ENCODE assay signal across 9 cellular contexts in genomic region chr16:56637814-56638750, GRCh38. TPM values are rescaled to one million over a fixed set of nuclear protein-coding genes. Genes with fewer than 3 reads are reported as not detected.
DNase-seq lines count a peak whose midpoint lies in the region; ATAC-seq and TF ChIP-seq lines count a peak whose summit lies in the region.
"Had no signal": no experiment of that assay in that cellular context is flagged by ENCODE, and none has a peak within 500 bp of the region (broad histone marks: within the 10 kb centered on the region; RNA-seq: fewer than 3 reads in every experiment).

TSS of gene MT1A (plus strand) at chr16:56638666. CDS start at chr16:56638739, 73 bp downstream.

- H3K9me3 Mint-ChIP-seq in H9 = peaks cover 0 to 9% of the 10 kb centered on the region in 2 experiments; a peak in 2 of 5 replicates
- no peaks in the 10 kb centered on the region for H3K9me3 Mint-ChIP-seq in activated naive CD8-positive, alpha-beta T cell treated with anti-CD3 and anti-CD28 coated beads, Interleukin-2, amount 50 U/mL, for 24 hours

- H4K5ac ChIP-seq in H9 (ENCODE audit: insufficient read length, low read depth, low read length) = no peak within 1 kb of the TSS

- H3K4me2 ChIP-seq in H9 (ENCODE audit: insufficient read depth, insufficient read length, low read length) (peak within 1 kb of the TSS; percentile 68), OCI-LY7 (ENCODE audit: low read length) (no peak within 1 kb of the TSS)

- no TSS peak for BruUV-seq in OCI-LY7 (replicated peaks; lab: Mats Ljungman, UMichigan)

- H2BK12ac ChIP-seq in H9 (ENCODE audit: insufficient read length, low read depth, low read length) = no peak within 1 kb of the TSS

- H3K79me1 ChIP-seq in H9 (ENCODE audit: insufficient read depth, low read depth, low read length, poor library complexity, severe bottlenecking) = no peaks in the 10 kb centered on the region

- H2BK15ac ChIP-seq in H9 (ENCODE audit: low read depth, low read length) = no peak within 1 kb of the TSS

- H3K14ac ChIP-seq in H9 (ENCODE audit: insufficient read depth, low read length) = no peak within 1 kb of the TSS

- no peak within 1 kb of the TSS for H3K23ac ChIP-seq in H9 (ENCODE audit: insufficient read length, low read depth, low read length)

- CTCF ChIA-PET in OCI-LY7 (lab: Charles Lee; ENCODE audit: unreplicated experiment) = no interaction called here

- intact Hi-C loops in right cardiac atrium (cut with DNase I) = no loop called here
- intact Hi-C loops in OCI-LY7 (cut with micrococcal nuclease; ENCODE audit: unreplicated experiment) = no loop called here

- TF ChIP-seq CTCF in H9 (conservative IDR thresholded peaks at IDR 0.05) = no peak
- no peak for TF ChIP-seq CTCF in OCI-LY7 (conservative IDR thresholded peaks at IDR 0.05; ENCODE audit: low read length)

- H4K20me1 ChIP-seq in H9 (ENCODE audit: control insufficient read depth, insufficient read depth, insufficient read length) (no peaks in the 10 kb centered on the region), OCI-LY7 (ENCODE audit: insufficient read depth, low read length) (no peaks in the 10 kb centered on the region)

- POLR2A ChIA-PET in OCI-LY7 (lab: Charles Lee) = interaction anchor here (0.5 kb wide), 1 partner anchor 62 kb away, joined by 6 read pairs; no protein-coding TSS in a partner anchor

- peaks cover 6% of the 10 kb centered on the region for H3K23me2 ChIP-seq in H9 (ENCODE audit: insufficient read length, low read depth, low read length, poor library complexity, severe bottlenecking)

- H3K9me2 ChIP-seq in OCI-LY7 (ENCODE audit: insufficient read depth, low read length) = no peaks in the 10 kb centered on the region

- H3T11ph ChIP-seq in H9 (ENCODE audit: low read length) = no peak within 1 kb of the TSS

- peak within 1 kb of the TSS; percentile 51 for H3K4me3 ChIP-seq in right cardiac atrium (ENCODE audit: low read length)
- no peak within 1 kb of the TSS for H3K4me3 ChIP-seq in OCI-LY7 (ENCODE audit: low read depth, low read length, poor library complexity, severe bottlenecking)

- no peaks in the 10 kb centered on the region for H3K36me3 ChIP-seq in OCI-LY7 (ENCODE audit: insufficient read depth, low read length)

- H3K27me3 ChIP-seq in H9 (ENCODE audit: insufficient read depth, low read length) = peaks cover 93% of the 10 kb centered on the region
- no peaks in the 10 kb centered on the region for H3K27me3 ChIP-seq in right cardiac atrium (ENCODE audit: control insufficient read depth, insufficient read depth)

- peak; percentile 78 for DNase-seq in H9
- no peak for DNase-seq in activated naive CD8-positive, alpha-beta T cell treated with anti-CD3 and anti-CD28 coated beads, Interleukin-2, amount 50 U/mL, for 24 hours
- DNase-seq in right cardiac atrium = peak; percentile 91 to 95 (median 93)
- peak; percentile 64 for DNase-seq in retina
- no peak for DNase-seq in activated CD4-positive, CD25-positive, alpha-beta regulatory T cell treated with anti-CD3 and anti-CD28 coated beads, Interleukin-2, amount 50 U/mL, for 72 hours
- DNase-seq in SIG-M5 (lab: John Stamatoyannopoulos, UW) = no peak
- no peak for DNase-seq in OCI-LY7 (ENCODE audit: low spot score)

- H3K36me3 Mint-ChIP-seq in H9 (ENCODE audit: insufficient read depth in 1 of 3, low read depth in 3 of 3) = no peaks in the 10 kb centered on the region; a peak in 1 of 7 replicates
- H3K36me3 Mint-ChIP-seq in activated naive CD8-positive, alpha-beta T cell treated with anti-CD3 and anti-CD28 coated beads, Interleukin-2, amount 50 U/mL, for 24 hours (ENCODE audit: low read depth) = no peaks in the 10 kb centered on the region

- H3K27ac Mint-ChIP-seq in H9 = peak within 1 kb of the TSS in 1 of 3 experiments; percentile 48; a peak in 1 of 7 replicates
- H3K27ac Mint-ChIP-seq in activated naive CD8-positive, alpha-beta T cell treated with anti-CD3 and anti-CD28 coated beads, Interleukin-2, amount 50 U/mL, for 24 hours = no peak within 1 kb of the TSS

- no peak within 1 kb of the TSS for H2BK20ac ChIP-seq in H9 (ENCODE audit: low read depth, low read length, poor library complexity, severe bottlenecking)

- no peak within 1 kb of the TSS for H3K18ac ChIP-seq in H9 (ENCODE audit: insufficient read length, low read depth, low read length)

- H3K27ac ChIP-seq in H9 (ENCODE audit: insufficient read length, low read depth, low read length) = no peak within 1 kb of the TSS
- peak within 1 kb of the TSS; percentile 3 for H3K27ac ChIP-seq in right cardiac atrium (ENCODE audit: low read length)
- no peak within 1 kb of the TSS for H3K27ac ChIP-seq in OCI-LY7 (ENCODE audit: low read depth, low read length, poor library complexity, severe bottlenecking)

- no peaks in the 10 kb centered on the region for H3K79me2 ChIP-seq in H9 (ENCODE audit: insufficient read depth, low read length)
- H3K79me2 ChIP-seq in OCI-LY7 (ENCODE audit: insufficient read depth, low read depth, low read length) = no peaks in the 10 kb centered on the region

- no peak within 1 kb of the TSS for H2BK120ac ChIP-seq in H9 (ENCODE audit: low read depth, low read length, poor library complexity, severe bottlenecking)

- no peaks in the 10 kb centered on the region for H3K4me1 ChIP-seq in H9 (ENCODE audit: insufficient read depth, low read length)
- H3K4me1 ChIP-seq in right cardiac atrium (ENCODE audit: control insufficient read depth, insufficient read depth, low read length) = peaks cover 1% of the 10 kb centered on the region
- no peaks in the 10 kb centered on the region for H3K4me1 ChIP-seq in OCI-LY7 (ENCODE audit: insufficient read depth, low read length, poor library complexity, severe bottlenecking)

- H3K4me3 Mint-ChIP-seq in H9 = peak within 1 kb of the TSS; percentile 56 to 81
- peak within 1 kb of the TSS; percentile 65 for H3K4me3 Mint-ChIP-seq in activated naive CD8-positive, alpha-beta T cell treated with anti-CD3 and anti-CD28 coated beads, Interleukin-2, amount 50 U/mL, for 24 hours

- no peak within 1 kb of the TSS for H3K56ac ChIP-seq in H9 (ENCODE audit: insufficient read length, low read depth, low read length)

- H2AFZ ChIP-seq in H9 (ENCODE audit: low read length) (no peak within 1 kb of the TSS), OCI-LY7 (ENCODE audit: low read length) (no peak within 1 kb of the TSS)

- no peak within 1 kb of the TSS for H3K9ac ChIP-seq in H9 (ENCODE audit: extremely low read depth, insufficient read length, low read length)

- no peak within 1 kb of the TSS for H4K8ac ChIP-seq in H9 (replicated peaks; ENCODE audit: insufficient read length, low read depth, low read length)

- no peak within 1 kb of the TSS for H2AK5ac ChIP-seq in H9 (ENCODE audit: insufficient read length, low read length)

- H3K4me1 Mint-ChIP-seq in H9 = peaks cover 16 to 35% of the 10 kb centered on the region in 2 experiments
- H3K4me1 Mint-ChIP-seq in activated naive CD8-positive, alpha-beta T cell treated with anti-CD3 and anti-CD28 coated beads, Interleukin-2, amount 50 U/mL, for 24 hours = peaks cover 24% of the 10 kb centered on the region

- ATAC-seq in activated naive CD8-positive, alpha-beta T cell treated with anti-CD3 and anti-CD28 coated beads, Interleukin-2, amount 50 U/mL, for 24 hours = peak; percentile 38
- ATAC-seq in right cardiac atrium (peak; percentile 91), HG03135 (IDR thresholded peaks at IDR 0.05; ENCODE audit: unreplicated experiment) (no peak)

- no peak within 1 kb of the TSS for H3K4ac ChIP-seq in H9 (ENCODE audit: low read depth, low read length)

- peaks cover 99% of the 10 kb centered on the region for H3K27me3 Mint-ChIP-seq in H9 (ENCODE audit: low read depth)
- peaks cover 77% of the 10 kb centered on the region for H3K27me3 Mint-ChIP-seq in activated naive CD8-positive, alpha-beta T cell treated with anti-CD3 and anti-CD28 coated beads, Interleukin-2, amount 50 U/mL, for 24 hours

- no peak within 1 kb of the TSS for H2BK5ac ChIP-seq in H9 (ENCODE audit: insufficient read length, low read length)

- no CpG with 5 or more reads among the region's 68 CpGs for WGBS in H9 (ENCODE audit: extremely low coverage, insufficient read length, low lambda C conversion rate)
- 7% methylated on average over 68 of the region's 68 CpGs for WGBS in right cardiac atrium

- H4K91ac ChIP-seq in H9 (ENCODE audit: insufficient read length, low read depth, low read length) = no peak within 1 kb of the TSS

- H3K9me3 ChIP-seq in H9 (ENCODE audit: control insufficient read depth, low read depth, low read length) (no peaks in the 10 kb centered on the region), right cardiac atrium (ENCODE audit: control insufficient read depth, low read length) (no peaks in the 10 kb centered on the region), OCI-LY7 (ENCODE audit: low read length) (no peaks in the 10 kb centered on the region)

RNA-seq across cellular contexts. Expression of gene MT1A, which starts in this region (rescaled TPM):
- total RNA-seq in H9 (2021) = 0.68 TPM in 1 of 2 replicates, not detected in the other
- 10 to 100 TPM in 1 of 4 donors, 1 to 10 TPM in 3; 1.6 to 27.5 (median 6.0) TPM for total RNA-seq in right cardiac atrium
- polyA plus RNA-seq in right cardiac atrium = 73.4 TPM
- not detected in 2 replicates for total RNA-seq in OCI-LY7 (2014; rRNA removed; shearing (Covaris generic))
- total RNA-seq in OCI-LY7 (2022) = not detected in 2 replicates
- total RNA-seq: mononuclear cell had no signal

Comparison
In these comparisons a context has a peak if more than half of its experiments do, and no peak if none do; other contexts are left out.
1. Peak in DNase-seq and H3K4me2 ChIP-seq in H9; RNA of the gene not detected or under 1 TPM.
2. DNase-seq: peak in right cardiac atrium (3 of 3) and retina (single experiment); none in activated naive CD8-positive, alpha-beta T cell treated with anti-CD3 and anti-CD28 coated beads, Interleukin-2, amount 50 U/mL, for 24 hours (single experiment), activated CD4-positive, CD25-positive, alpha-beta regulatory T cell treated with anti-CD3 and anti-CD28 coated beads, Interleukin-2, amount 50 U/mL, for 72 hours (single experiment), SIG-M5 (single experiment) and OCI-LY7 (single experiment).